Comparison of ENCODE assay signal across 8 cellular contexts in genomic region chr19:57820599-57820998, GRCh38. TPM values are rescaled to one million over a fixed set of nuclear protein-coding genes. Genes with fewer than 3 reads are reported as not detected.
DNase-seq lines count a peak whose midpoint lies in the region; ATAC-seq and TF ChIP-seq lines count a peak whose summit lies in the region.

No MANE protein-coding gene starts in this region.

- peak overlapping the region; percentile 90 for H3K4me3 ChIP-seq in NB4 (ENCODE audit: low read depth, low read length)
- H3K4me3 ChIP-seq in effector memory CD4-positive, alpha-beta T cell (ENCODE audit: insufficient read depth, low read depth, low read length, poor library complexity, severe bottlenecking): peak overlapping the region; percentile 90
- peak overlapping the region; percentile 83 for H3K4me3 ChIP-seq in neural progenitor cell

- H3K9me3 ChIP-seq in effector memory CD4-positive, alpha-beta T cell (ENCODE audit: control insufficient read depth, low read length): no peaks in the 10 kb centered on the region
- H3K9me3 ChIP-seq in neural progenitor cell (ENCODE audit: low read depth): no peaks in the 10 kb centered on the region

- H3F3A ChIP-seq in neural progenitor cell (ENCODE audit: low read depth): peaks cover 11% of the 10 kb centered on the region

- peaks cover 10% of the 10 kb centered on the region for H4K20me1 ChIP-seq in neural progenitor cell (ENCODE audit: low read depth)

- TF ChIP-seq POLR2A in NB4 (IDR thresholded peaks at IDR 0.05; ENCODE audit: extremely low read depth, insufficient read length): no peak

- H3K4me1 ChIP-seq in effector memory CD4-positive, alpha-beta T cell (ENCODE audit: control insufficient read depth, insufficient read depth, low read length, poor library complexity, severe bottlenecking): peaks cover 12% of the 10 kb centered on the region
- peaks cover 6% of the 10 kb centered on the region for H3K4me1 ChIP-seq in neural progenitor cell

- peak overlapping the region; percentile 86 for H3K9ac ChIP-seq in neural progenitor cell

- no peaks in the 10 kb centered on the region for H3K36me3 ChIP-seq in effector memory CD4-positive, alpha-beta T cell (ENCODE audit: control insufficient read depth, insufficient read depth, low read length)
- H3K36me3 ChIP-seq in neural progenitor cell: no peaks in the 10 kb centered on the region

- no peaks in the 10 kb centered on the region for H3K27me3 ChIP-seq in effector memory CD4-positive, alpha-beta T cell (replicated peaks; ENCODE audit: control insufficient read depth, insufficient read depth, low read length, poor library complexity, severe bottlenecking)
- H3K27me3 ChIP-seq in neural progenitor cell: no peaks in the 10 kb centered on the region

- peaks cover 17 to 24% of the 10 kb centered on the region in 2 donors for H3K36me3 Mint-ChIP-seq in CD14-positive monocyte
- H3K36me3 Mint-ChIP-seq in neural progenitor cell: peaks cover 33% of the 10 kb centered on the region

- no peak overlapping the region for H3K27ac ChIP-seq in effector memory CD4-positive, alpha-beta T cell (ENCODE audit: insufficient read depth, low read length, poor library complexity, severe bottlenecking)
- no peak overlapping the region for H3K27ac ChIP-seq in neural progenitor cell

- H3K27me3 Mint-ChIP-seq in CD14-positive monocyte (ENCODE audit: low read depth in 3 of 3): peaks cover 0 to 3% (median 0%) of the 10 kb centered on the region in 3 donors
- H3K27me3 Mint-ChIP-seq in neural progenitor cell (ENCODE audit: insufficient read depth, low read depth): no peaks in the 10 kb centered on the region

- H3K79me2 ChIP-seq in neural progenitor cell (ENCODE audit: low read depth): peaks cover 62% of the 10 kb centered on the region

- H3K9me3 Mint-ChIP-seq in CD14-positive monocyte (no peaks in the 10 kb centered on the region), neural progenitor cell (no peaks in the 10 kb centered on the region)

- DNase-seq in CD14-positive monocyte (ENCODE audit: low spot score) (no peak), NB4 (ENCODE audit: low read depth) (no peak), neural progenitor cell (ENCODE audit: low spot score) (no peak), AML-193 (lab: John Stamatoyannopoulos, UW) (no peak), SW480 (ENCODE audit: low spot score) (no peak)
- no peak for DNase-seq in effector memory CD4-positive, alpha-beta T cell

- ATAC-seq in HG02840 (IDR thresholded peaks at IDR 0.05; ENCODE audit: low FRiP score, unreplicated experiment) (no peak), HG03378 (IDR thresholded peaks at IDR 0.05; ENCODE audit: unreplicated experiment) (no peak)

- no peak for TF ChIP-seq CTCF in CD14-positive monocyte (IDR thresholded peaks at IDR 0.05)
- TF ChIP-seq CTCF in NB4 (IDR thresholded peaks at IDR 0.05; ENCODE audit: low read depth, low read length): no peak
- TF ChIP-seq CTCF in neural progenitor cell (IDR thresholded peaks at IDR 0.05): no peak

- H3K4me3 Mint-ChIP-seq in CD14-positive monocyte: peak overlapping the region; percentile 95 to 98
- peak overlapping the region; percentile 96 for H3K4me3 Mint-ChIP-seq in neural progenitor cell

- H3K27ac Mint-ChIP-seq in CD14-positive monocyte (peak overlapping the region in 5 of 7 donors; percentile 90 to 97 (median 95)), neural progenitor cell (no peak overlapping the region)

- intact Hi-C loops in CD14-positive monocyte (cut with micrococcal nuclease): no loop called here

- no peak overlapping the region for H2AFZ ChIP-seq in neural progenitor cell (replicated peaks)

- H3K4me1 Mint-ChIP-seq in CD14-positive monocyte (peaks cover 25% of the 10 kb centered on the region), neural progenitor cell (peaks cover 20% of the 10 kb centered on the region)

- peak overlapping the region; percentile 94 for H3K4me2 ChIP-seq in neural progenitor cell

RNA-seq across cellular contexts. Expression of gene ZNF552, which starts 5.9 kb away (rescaled TPM):
- 1 to 10 TPM; 2.0 to 2.9 TPM for polyA plus RNA-seq in CD14-positive monocyte
- 5.5 and 11.3 TPM in 2 replicates for total RNA-seq in neural progenitor cell (ENCODE audit: low replicate concordance)

RNA-seq across cellular contexts. Expression of gene ZNF587B, which starts 9.5 kb away (rescaled TPM):
- under 1 TPM; 0.18 to 0.56 TPM for polyA plus RNA-seq in CD14-positive monocyte
- 16.4 and 24.7 TPM in 2 replicates for total RNA-seq in neural progenitor cell (ENCODE audit: low replicate concordance)

RNA-seq across cellular contexts. Expression of gene ZNF587, which starts 29.1 kb away (rescaled TPM):
- 1 to 10 TPM in 1 of 2 donors, under 1 TPM in 1; 0.41 to 2.9 TPM for polyA plus RNA-seq in CD14-positive monocyte
- total RNA-seq in neural progenitor cell (ENCODE audit: low replicate concordance): 30.4 and 48.2 TPM in 2 replicates

RNA-seq across cellular contexts. Expression of gene ZNF586, which starts 51.1 kb away (rescaled TPM):
- polyA plus RNA-seq in CD14-positive monocyte: 10 to 100 TPM; 10.2 to 10.5 TPM
- total RNA-seq in neural progenitor cell (ENCODE audit: low replicate concordance): 19.8 and 21.6 TPM in 2 replicates
